1 cellular context compared by ENCODE assay signal in the genomic region with DNA sequence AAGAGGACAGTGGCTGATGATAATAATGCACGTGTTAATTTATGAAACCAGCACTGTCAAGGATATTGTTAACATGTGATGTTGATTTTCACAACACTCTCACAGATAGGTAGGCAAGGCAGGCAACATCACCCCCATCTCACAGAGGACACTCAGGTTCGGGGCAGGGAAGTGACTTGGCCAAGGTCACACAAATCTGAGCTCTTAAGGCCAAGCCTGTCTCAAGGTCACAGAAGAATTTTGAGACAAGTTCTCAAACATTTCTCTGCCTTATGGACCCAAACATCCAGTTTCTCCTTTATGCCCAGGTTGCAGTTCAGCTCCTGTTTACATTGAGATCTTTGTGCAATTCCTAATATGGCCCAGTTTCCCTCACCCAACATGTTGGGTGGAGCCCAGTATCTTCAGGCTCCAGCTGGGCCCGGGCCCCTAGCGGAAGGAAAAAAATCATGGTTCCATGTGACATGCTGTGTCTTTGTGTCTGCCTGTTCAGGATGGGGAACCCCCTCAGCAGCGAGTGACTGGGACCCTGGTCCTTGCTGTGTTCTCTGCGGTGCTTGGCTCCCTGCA.
TF ChIP-seq lines count a peak whose summit lies in the region.

No MANE protein-coding gene starts in this region.

TF ChIP-seq in HCT116, 20 proteins besides CTCF, POLR2A, EP300 and RAD21 (continued from another document):
- TF ChIP-seq, protein P1, sequence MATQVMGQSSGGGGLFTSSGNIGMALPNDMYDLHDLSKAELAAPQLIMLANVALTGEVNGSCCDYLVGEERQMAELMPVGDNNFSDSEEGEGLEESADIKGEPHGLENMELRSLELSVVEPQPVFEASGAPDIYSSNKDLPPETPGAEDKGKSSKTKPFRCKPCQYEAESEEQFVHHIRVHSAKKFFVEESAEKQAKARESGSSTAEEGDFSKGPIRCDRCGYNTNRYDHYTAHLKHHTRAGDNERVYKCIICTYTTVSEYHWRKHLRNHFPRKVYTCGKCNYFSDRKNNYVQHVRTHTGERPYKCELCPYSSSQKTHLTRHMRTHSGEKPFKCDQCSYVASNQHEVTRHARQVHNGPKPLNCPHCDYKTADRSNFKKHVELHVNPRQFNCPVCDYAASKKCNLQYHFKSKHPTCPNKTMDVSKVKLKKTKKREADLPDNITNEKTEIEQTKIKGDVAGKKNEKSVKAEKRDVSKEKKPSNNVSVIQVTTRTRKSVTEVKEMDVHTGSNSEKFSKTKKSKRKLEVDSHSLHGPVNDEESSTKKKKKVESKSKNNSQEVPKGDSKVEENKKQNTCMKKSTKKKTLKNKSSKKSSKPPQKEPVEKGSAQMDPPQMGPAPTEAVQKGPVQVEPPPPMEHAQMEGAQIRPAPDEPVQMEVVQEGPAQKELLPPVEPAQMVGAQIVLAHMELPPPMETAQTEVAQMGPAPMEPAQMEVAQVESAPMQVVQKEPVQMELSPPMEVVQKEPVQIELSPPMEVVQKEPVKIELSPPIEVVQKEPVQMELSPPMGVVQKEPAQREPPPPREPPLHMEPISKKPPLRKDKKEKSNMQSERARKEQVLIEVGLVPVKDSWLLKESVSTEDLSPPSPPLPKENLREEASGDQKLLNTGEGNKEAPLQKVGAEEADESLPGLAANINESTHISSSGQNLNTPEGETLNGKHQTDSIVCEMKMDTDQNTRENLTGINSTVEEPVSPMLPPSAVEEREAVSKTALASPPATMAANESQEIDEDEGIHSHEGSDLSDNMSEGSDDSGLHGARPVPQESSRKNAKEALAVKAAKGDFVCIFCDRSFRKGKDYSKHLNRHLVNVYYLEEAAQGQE (IDR thresholded peaks at IDR 0.05; ENCODE audit: low read depth): no peak
- TF ChIP-seq, protein P2, sequence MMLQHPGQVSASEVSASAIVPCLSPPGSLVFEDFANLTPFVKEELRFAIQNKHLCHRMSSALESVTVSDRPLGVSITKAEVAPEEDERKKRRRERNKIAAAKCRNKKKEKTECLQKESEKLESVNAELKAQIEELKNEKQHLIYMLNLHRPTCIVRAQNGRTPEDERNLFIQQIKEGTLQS (IDR thresholded peaks at IDR 0.05): no peak
- TF ChIP-seq JUND (IDR thresholded peaks at IDR 0.05) (no peak), TCF7L2 (IDR thresholded peaks at IDR 0.05; ENCODE audit: borderline replicate concordance, extremely low read depth, insufficient read depth, insufficient read length) (no peak), EZH2phosphoT487 (IDR thresholded peaks at IDR 0.05; ENCODE audit: borderline replicate concordance) (no peak), FOSL1 (IDR thresholded peaks at IDR 0.05; ENCODE audit: low read depth) (no peak), ZNF274 (IDR thresholded peaks at IDR 0.05; ENCODE audit: low read depth, low read length) (no peak), ZFX (IDR thresholded peaks at IDR 0.05) (no peak), SIN3A (IDR thresholded peaks at IDR 0.05; ENCODE audit: low read depth) (no peak)
TF ChIP-seq in HCT116: peak in this region for 0.
